1 cellular context compared by ENCODE assay signal in the genomic region with DNA sequence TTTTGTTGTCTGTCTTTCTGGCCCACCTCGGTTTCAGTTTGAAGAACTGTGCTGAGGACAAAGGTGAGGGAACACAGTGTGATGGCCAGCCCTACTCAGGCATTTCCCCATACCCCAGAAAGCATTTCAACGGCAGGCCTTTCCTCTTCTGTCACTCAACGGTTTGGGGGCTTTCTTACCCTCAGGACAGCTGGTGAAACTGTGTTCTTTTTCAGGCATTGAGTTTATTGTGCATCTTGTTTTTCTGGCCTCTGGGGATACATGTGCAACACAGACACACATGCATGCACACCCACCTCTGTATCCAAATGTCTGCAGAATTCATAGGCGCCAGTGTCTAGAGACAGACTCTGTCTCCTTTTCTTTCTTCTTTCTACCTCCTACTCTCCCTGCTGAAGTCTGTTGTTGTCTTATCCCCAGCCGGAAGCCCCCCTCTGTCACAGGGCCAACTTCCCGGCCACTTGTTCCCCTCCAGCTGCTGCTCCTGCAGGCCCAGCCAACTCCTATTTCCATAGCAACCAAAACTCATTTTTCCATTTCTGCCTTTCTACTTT.
TF ChIP-seq lines count a peak whose summit lies in the region.

No MANE protein-coding gene starts in this region.

TF ChIP-seq in GM12878, 131 proteins besides CTCF, POLR2A, EP300 and RAD21:
- peak; percentile 7; the same call in 1 of the 2 replicates for TF ChIP-seq CBX5 (IDR thresholded peaks at IDR 0.05; ENCODE audit: low read depth)
- peak; percentile 47; the same call in 1 of the 2 replicates for TF ChIP-seq NBN (IDR thresholded peaks at IDR 0.05)
- TF ChIP-seq TCF12 (IDR thresholded peaks at IDR 0.05; ENCODE audit: low read depth, low read length): 0 out of 2 replicates have a peak, but pooled peaks have one; percentile 5
- peak; percentile 53; the same call in 1 of the 2 replicates for TF ChIP-seq MXI1 (IDR thresholded peaks at IDR 0.05; ENCODE audit: low read depth, low read length)
- TF ChIP-seq IKZF2 (IDR thresholded peaks at IDR 0.05): peak; percentile 47 to 57; a peak in 2 of 4 replicates
- peak; percentile 66; the same call in 1 of the 2 replicates for TF ChIP-seq DPF2 (IDR thresholded peaks at IDR 0.05)
- TF ChIP-seq CBX3 (IDR thresholded peaks at IDR 0.05; ENCODE audit: borderline replicate concordance, low read depth): no peak
- peak; percentile 65; the same call in 1 of the 2 replicates for TF ChIP-seq ZBED1 (IDR thresholded peaks at IDR 0.05; ENCODE audit: borderline replicate concordance)
- TF ChIP-seq HDGF (IDR thresholded peaks at IDR 0.05): no peak; the same call in 1 of the 2 replicates
- TF ChIP-seq, protein P1, sequence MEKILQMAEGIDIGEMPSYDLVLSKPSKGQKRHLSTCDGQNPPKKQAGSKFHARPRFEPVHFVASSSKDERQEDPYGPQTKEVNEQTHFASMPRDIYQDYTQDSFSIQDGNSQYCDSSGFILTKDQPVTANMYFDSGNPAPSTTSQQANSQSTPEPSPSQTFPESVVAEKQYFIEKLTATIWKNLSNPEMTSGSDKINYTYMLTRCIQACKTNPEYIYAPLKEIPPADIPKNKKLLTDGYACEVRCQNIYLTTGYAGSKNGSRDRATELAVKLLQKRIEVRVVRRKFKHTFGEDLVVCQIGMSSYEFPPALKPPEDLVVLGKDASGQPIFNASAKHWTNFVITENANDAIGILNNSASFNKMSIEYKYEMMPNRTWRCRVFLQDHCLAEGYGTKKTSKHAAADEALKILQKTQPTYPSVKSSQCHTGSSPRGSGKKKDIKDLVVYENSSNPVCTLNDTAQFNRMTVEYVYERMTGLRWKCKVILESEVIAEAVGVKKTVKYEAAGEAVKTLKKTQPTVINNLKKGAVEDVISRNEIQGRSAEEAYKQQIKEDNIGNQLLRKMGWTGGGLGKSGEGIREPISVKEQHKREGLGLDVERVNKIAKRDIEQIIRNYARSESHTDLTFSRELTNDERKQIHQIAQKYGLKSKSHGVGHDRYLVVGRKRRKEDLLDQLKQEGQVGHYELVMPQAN (conservative IDR thresholded peaks at IDR 0.05): 0 out of 2 replicates have a peak, but pooled peaks have one; percentile 40
- TF ChIP-seq POU2F2 (IDR thresholded peaks at IDR 0.05; ENCODE audit: borderline replicate concordance, low read depth, low read length): 0 out of 3 replicates have a peak, but pooled peaks have one; percentile 8
- TF ChIP-seq, protein P2, sequence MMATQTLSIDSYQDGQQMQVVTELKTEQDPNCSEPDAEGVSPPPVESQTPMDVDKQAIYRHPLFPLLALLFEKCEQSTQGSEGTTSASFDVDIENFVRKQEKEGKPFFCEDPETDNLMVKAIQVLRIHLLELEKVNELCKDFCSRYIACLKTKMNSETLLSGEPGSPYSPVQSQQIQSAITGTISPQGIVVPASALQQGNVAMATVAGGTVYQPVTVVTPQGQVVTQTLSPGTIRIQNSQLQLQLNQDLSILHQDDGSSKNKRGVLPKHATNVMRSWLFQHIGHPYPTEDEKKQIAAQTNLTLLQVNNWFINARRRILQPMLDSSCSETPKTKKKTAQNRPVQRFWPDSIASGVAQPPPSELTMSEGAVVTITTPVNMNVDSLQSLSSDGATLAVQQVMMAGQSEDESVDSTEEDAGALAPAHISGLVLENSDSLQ (IDR thresholded peaks at IDR 0.05): peak; percentile 94
- TF ChIP-seq SUPT20H (IDR thresholded peaks at IDR 0.05; ENCODE audit: borderline replicate concordance, control insufficient read depth, low read depth, low read length): no peak
- TF ChIP-seq BMI1 (IDR thresholded peaks at IDR 0.05; ENCODE audit: borderline replicate concordance): peak; percentile 39; the same call in 1 of the 2 replicates
- peak; percentile 37 for TF ChIP-seq EED (IDR thresholded peaks at IDR 0.05; ENCODE audit: low read depth)
- TF ChIP-seq FOXM1 (IDR thresholded peaks at IDR 0.05; ENCODE audit: low read depth, low read length): peak; percentile 68; the same call in 1 of the 2 replicates
- TF ChIP-seq MTA2 (IDR thresholded peaks at IDR 0.05; ENCODE audit: low read depth): peak; percentile 41
- TF ChIP-seq CREM (IDR thresholded peaks at IDR 0.05; ENCODE audit: low read depth): peak; percentile 59
- TF ChIP-seq, protein P3, sequence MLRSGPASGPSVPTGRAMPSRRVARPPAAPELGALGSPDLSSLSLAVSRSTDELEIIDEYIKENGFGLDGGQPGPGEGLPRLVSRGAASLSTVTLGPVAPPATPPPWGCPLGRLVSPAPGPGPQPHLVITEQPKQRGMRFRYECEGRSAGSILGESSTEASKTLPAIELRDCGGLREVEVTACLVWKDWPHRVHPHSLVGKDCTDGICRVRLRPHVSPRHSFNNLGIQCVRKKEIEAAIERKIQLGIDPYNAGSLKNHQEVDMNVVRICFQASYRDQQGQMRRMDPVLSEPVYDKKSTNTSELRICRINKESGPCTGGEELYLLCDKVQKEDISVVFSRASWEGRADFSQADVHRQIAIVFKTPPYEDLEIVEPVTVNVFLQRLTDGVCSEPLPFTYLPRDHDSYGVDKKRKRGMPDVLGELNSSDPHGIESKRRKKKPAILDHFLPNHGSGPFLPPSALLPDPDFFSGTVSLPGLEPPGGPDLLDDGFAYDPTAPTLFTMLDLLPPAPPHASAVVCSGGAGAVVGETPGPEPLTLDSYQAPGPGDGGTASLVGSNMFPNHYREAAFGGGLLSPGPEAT (IDR thresholded peaks at IDR 0.05; ENCODE audit: low read depth): peak; percentile 53; the same call in 1 of the 2 replicates
- peak; percentile 27; the same call in 1 of the 2 replicates for TF ChIP-seq PAX5 (IDR thresholded peaks at IDR 0.05; ENCODE audit: borderline replicate concordance, low read depth, low read length)
- TF ChIP-seq SMARCA5 (IDR thresholded peaks at IDR 0.05): 0 out of 2 replicates have a peak, but pooled peaks have one; percentile 60
- TF ChIP-seq RUNX3 (IDR thresholded peaks at IDR 0.05; ENCODE audit: low read length): peak; percentile 74
- TF ChIP-seq, protein P4, sequence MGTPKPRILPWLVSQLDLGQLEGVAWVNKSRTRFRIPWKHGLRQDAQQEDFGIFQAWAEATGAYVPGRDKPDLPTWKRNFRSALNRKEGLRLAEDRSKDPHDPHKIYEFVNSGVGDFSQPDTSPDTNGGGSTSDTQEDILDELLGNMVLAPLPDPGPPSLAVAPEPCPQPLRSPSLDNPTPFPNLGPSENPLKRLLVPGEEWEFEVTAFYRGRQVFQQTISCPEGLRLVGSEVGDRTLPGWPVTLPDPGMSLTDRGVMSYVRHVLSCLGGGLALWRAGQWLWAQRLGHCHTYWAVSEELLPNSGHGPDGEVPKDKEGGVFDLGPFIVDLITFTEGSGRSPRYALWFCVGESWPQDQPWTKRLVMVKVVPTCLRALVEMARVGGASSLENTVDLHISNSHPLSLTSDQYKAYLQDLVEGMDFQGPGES (IDR thresholded peaks at IDR 0.05): no peak
- TF ChIP-seq ETV6 (conservative IDR thresholded peaks at IDR 0.05 in 1 of 2, IDR thresholded peaks at IDR 0.05 in 1 of 2; ENCODE audit: borderline replicate concordance in 1 of 2, low read depth in 1 of 2): peak in 1 of 2 experiments; percentile 34; a peak in 1 of 4 replicates
- peak; percentile 2; the same call in 1 of the 2 replicates for TF ChIP-seq YY1 (IDR thresholded peaks at IDR 0.05; ENCODE audit: low read depth, low read length)
- TF ChIP-seq MEF2B (IDR thresholded peaks at IDR 0.05; ENCODE audit: partially characterized antibody, poor library complexity, severe bottlenecking): peak; percentile 72
- peak in 1 of 2 experiments; percentile 13; a peak in 1 of 4 replicates for TF ChIP-seq BHLHE40 (IDR thresholded peaks at IDR 0.05; ENCODE audit: borderline replicate concordance in 1 of 2, low read depth in 2 of 2, low read length in 1 of 2)
- TF ChIP-seq JUNB (IDR thresholded peaks at IDR 0.05): no peak
- TF ChIP-seq, protein P5, sequence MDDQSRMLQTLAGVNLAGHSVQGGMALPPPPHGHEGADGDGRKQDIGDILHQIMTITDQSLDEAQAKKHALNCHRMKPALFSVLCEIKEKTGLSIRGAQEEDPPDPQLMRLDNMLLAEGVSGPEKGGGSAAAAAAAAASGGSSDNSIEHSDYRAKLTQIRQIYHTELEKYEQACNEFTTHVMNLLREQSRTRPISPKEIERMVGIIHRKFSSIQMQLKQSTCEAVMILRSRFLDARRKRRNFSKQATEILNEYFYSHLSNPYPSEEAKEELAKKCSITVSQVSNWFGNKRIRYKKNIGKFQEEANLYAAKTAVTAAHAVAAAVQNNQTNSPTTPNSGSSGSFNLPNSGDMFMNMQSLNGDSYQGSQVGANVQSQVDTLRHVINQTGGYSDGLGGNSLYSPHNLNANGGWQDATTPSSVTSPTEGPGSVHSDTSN (IDR thresholded peaks at IDR 0.05; ENCODE audit: insufficient replicate concordance, low read depth, low read length): peak; percentile 87
- peak; percentile 20; the same call in 1 of the 2 replicates for TF ChIP-seq NFIC (IDR thresholded peaks at IDR 0.05; ENCODE audit: low read depth, low read length)
- TF ChIP-seq, protein P6, sequence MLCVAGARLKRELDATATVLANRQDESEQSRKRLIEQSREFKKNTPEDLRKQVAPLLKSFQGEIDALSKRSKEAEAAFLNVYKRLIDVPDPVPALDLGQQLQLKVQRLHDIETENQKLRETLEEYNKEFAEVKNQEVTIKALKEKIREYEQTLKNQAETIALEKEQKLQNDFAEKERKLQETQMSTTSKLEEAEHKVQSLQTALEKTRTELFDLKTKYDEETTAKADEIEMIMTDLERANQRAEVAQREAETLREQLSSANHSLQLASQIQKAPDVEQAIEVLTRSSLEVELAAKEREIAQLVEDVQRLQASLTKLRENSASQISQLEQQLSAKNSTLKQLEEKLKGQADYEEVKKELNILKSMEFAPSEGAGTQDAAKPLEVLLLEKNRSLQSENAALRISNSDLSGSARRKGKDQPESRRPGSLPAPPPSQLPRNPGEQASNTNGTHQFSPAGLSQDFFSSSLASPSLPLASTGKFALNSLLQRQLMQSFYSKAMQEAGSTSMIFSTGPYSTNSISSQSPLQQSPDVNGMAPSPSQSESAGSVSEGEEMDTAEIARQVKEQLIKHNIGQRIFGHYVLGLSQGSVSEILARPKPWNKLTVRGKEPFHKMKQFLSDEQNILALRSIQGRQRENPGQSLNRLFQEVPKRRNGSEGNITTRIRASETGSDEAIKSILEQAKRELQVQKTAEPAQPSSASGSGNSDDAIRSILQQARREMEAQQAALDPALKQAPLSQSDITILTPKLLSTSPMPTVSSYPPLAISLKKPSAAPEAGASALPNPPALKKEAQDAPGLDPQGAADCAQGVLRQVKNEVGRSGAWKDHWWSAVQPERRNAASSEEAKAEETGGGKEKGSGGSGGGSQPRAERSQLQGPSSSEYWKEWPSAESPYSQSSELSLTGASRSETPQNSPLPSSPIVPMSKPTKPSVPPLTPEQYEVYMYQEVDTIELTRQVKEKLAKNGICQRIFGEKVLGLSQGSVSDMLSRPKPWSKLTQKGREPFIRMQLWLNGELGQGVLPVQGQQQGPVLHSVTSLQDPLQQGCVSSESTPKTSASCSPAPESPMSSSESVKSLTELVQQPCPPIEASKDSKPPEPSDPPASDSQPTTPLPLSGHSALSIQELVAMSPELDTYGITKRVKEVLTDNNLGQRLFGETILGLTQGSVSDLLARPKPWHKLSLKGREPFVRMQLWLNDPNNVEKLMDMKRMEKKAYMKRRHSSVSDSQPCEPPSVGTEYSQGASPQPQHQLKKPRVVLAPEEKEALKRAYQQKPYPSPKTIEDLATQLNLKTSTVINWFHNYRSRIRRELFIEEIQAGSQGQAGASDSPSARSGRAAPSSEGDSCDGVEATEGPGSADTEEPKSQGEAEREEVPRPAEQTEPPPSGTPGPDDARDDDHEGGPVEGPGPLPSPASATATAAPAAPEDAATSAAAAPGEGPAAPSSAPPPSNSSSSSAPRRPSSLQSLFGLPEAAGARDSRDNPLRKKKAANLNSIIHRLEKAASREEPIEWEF (IDR thresholded peaks at IDR 0.05; ENCODE audit: insufficient replicate concordance, low read depth, low read length): peak; percentile 17
- TF ChIP-seq TCF3 (IDR thresholded peaks at IDR 0.05; ENCODE audit: borderline replicate concordance, insufficient read depth, low read depth, low read length): 0 out of 2 replicates have a peak, but pooled peaks have one; percentile 24
- peak; percentile 57 for TF ChIP-seq IKZF1 (conservative IDR thresholded peaks at IDR 0.05)
- TF ChIP-seq GABPA (IDR thresholded peaks at IDR 0.05; ENCODE audit: low read depth): no peak
- TF ChIP-seq, protein P7, sequence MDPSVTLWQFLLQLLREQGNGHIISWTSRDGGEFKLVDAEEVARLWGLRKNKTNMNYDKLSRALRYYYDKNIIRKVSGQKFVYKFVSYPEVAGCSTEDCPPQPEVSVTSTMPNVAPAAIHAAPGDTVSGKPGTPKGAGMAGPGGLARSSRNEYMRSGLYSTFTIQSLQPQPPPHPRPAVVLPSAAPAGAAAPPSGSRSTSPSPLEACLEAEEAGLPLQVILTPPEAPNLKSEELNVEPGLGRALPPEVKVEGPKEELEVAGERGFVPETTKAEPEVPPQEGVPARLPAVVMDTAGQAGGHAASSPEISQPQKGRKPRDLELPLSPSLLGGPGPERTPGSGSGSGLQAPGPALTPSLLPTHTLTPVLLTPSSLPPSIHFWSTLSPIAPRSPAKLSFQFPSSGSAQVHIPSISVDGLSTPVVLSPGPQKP (IDR thresholded peaks at IDR 0.05; ENCODE audit: low read depth, low read length): no peak
